Comparison of ENCODE assay signal across 8 cellular contexts in genomic region chr19:9323557-9323918, GRCh38. TPM values are rescaled to one million over a fixed set of nuclear protein-coding genes. Genes with fewer than 3 reads are reported as not detected.
DNase-seq lines count a peak whose midpoint lies in the region; ATAC-seq and FAIRE-seq lines count a peak whose summit lies in the region.

No MANE protein-coding gene starts in this region.

- intact Hi-C loops in left ventricle myocardium superior (cut with micrococcal nuclease) (no loop called here), posterior cingulate gyrus (cut with DNase I) (no loop called here)

- DNase-seq in DMS79 treated with DMSO at 0.1 percent for 48 hours (lab: John Stamatoyannopoulos, UW) (peak; percentile 88), HTR-8/SVneo (ENCODE audit: insufficient read length, low spot score) (peak; percentile 54), OCI-M1 (lab: John Stamatoyannopoulos, UW) (peak; percentile 99), amygdala (lab: John Stamatoyannopoulos, UW) (peak in 53 of 56 donors; percentile 2 to 84 (median 66)), left ventricle myocardium superior (peak; percentile 75), posterior cingulate gyrus (peak in 9 of 10 donors; percentile 52 to 94 (median 64)), 8988T (no peak)

- ATAC-seq in GM21447 (IDR thresholded peaks at IDR 0.05; ENCODE audit: unreplicated experiment) (peak; percentile 25), left ventricle myocardium superior (peak; percentile 88)

- peak; percentile 80 for FAIRE-seq in HTR-8/SVneo (lab: Jason Lieb, UNC)

RNA-seq across cellular contexts. Expression of gene ZNF559, which starts 0.4 kb away (rescaled TPM):
- total RNA-seq in left ventricle myocardium superior, result 17.4 TPM

RNA-seq across cellular contexts. Expression of gene ZNF699, which starts 13.9 kb away (rescaled TPM):
- 2.7 TPM for total RNA-seq in left ventricle myocardium superior

RNA-seq across cellular contexts. Expression of gene ZNF177, which starts 39.3 kb away (rescaled TPM):
- 3.8 TPM for total RNA-seq in left ventricle myocardium superior
